8 cellular contexts compared by ENCODE assay signal in genomic region chr15:25775317-25775912, GRCh38.
DNase-seq lines count a peak whose midpoint lies in the region; ATAC-seq and TF ChIP-seq lines count a peak whose summit lies in the region.

No MANE protein-coding gene starts in this region.

- no peaks in the 10 kb centered on the region for H3K27me3 Mint-ChIP-seq in osteocyte (ENCODE audit: unreplicated experiment)
- no peaks in the 10 kb centered on the region for H3K27me3 Mint-ChIP-seq in activated T-helper 17 cell treated with anti-CD3 and anti-CD28 coated beads, Interleukin-2, amount 50 U/mL, for 72 hours

- no peaks in the 10 kb centered on the region for H3K9me3 Mint-ChIP-seq in osteocyte (ENCODE audit: unreplicated experiment)
- no peaks in the 10 kb centered on the region for H3K9me3 Mint-ChIP-seq in activated T-helper 17 cell treated with anti-CD3 and anti-CD28 coated beads, Interleukin-2, amount 50 U/mL, for 72 hours

- peak overlapping the region; percentile 54 for H3K4me3 Mint-ChIP-seq in osteocyte (ENCODE audit: unreplicated experiment)
- H3K4me3 Mint-ChIP-seq in activated T-helper 17 cell treated with anti-CD3 and anti-CD28 coated beads, Interleukin-2, amount 50 U/mL, for 72 hours = no peak overlapping the region

- DNase-seq in dedifferentiated amniotic fluid mesenchymal stem cell (ENCODE audit: extremely low spot score) (peak; percentile 36), osteocyte (ENCODE audit: extremely low spot score, unreplicated experiment) (peak; percentile 89), GOT3 (lab: John Stamatoyannopoulos, UW) (no peak), NCI-H1930 (lab: John Stamatoyannopoulos, UW) (no peak)
- no peak for DNase-seq in stimulated activated CD4-positive, alpha-beta T cell treated with anti-CD3 and anti-CD28 coated beads, Interleukin-4, amount 100 ng/mL, for 1 hour

- H3K4me1 Mint-ChIP-seq in osteocyte (ENCODE audit: unreplicated experiment) = peaks cover 84% of the 10 kb centered on the region
- peaks cover 5% of the 10 kb centered on the region for H3K4me1 Mint-ChIP-seq in activated T-helper 17 cell treated with anti-CD3 and anti-CD28 coated beads, Interleukin-2, amount 50 U/mL, for 72 hours

- peaks cover 18% of the 10 kb centered on the region for H3K36me3 Mint-ChIP-seq in osteocyte (ENCODE audit: unreplicated experiment)
- peaks cover 27% of the 10 kb centered on the region for H3K36me3 Mint-ChIP-seq in activated T-helper 17 cell treated with anti-CD3 and anti-CD28 coated beads, Interleukin-2, amount 50 U/mL, for 72 hours (ENCODE audit: low read depth)

- peak overlapping the region; percentile 90 for H3K27ac Mint-ChIP-seq in osteocyte (ENCODE audit: unreplicated experiment)
- no peak overlapping the region for H3K27ac Mint-ChIP-seq in activated T-helper 17 cell treated with anti-CD3 and anti-CD28 coated beads, Interleukin-2, amount 50 U/mL, for 72 hours

- peak; percentile 86 for ATAC-seq in GM19025 (IDR thresholded peaks at IDR 0.05; ENCODE audit: low read depth, unreplicated experiment)
- ATAC-seq in HG03095 (IDR thresholded peaks at IDR 0.05; ENCODE audit: unreplicated experiment) = peak; percentile 79
- ATAC-seq in activated T-helper 17 cell treated with anti-CD3 and anti-CD28 coated beads, Interleukin-2, amount 50 U/mL, for 72 hours (replicated peaks) = no peak

- TF ChIP-seq CTCF in osteocyte (IDR thresholded peaks at IDR 0.05) = no peak

Comparison
In these comparisons a context has a peak if more than half of its experiments do, and no peak if none do; other contexts are left out.
1. DNase-seq: peak in dedifferentiated amniotic fluid mesenchymal stem cell (single experiment) and osteocyte (single experiment); none in GOT3 (single experiment), NCI-H1930 (0 of 2) and stimulated activated CD4-positive, alpha-beta T cell treated with anti-CD3 and anti-CD28 coated beads, Interleukin-4, amount 100 ng/mL, for 1 hour (single experiment).